Comparison of ENCODE assay signal across 8 cellular contexts in genomic region chr4:7067523-7068278, GRCh38. TPM values are rescaled to one million over a fixed set of nuclear protein-coding genes. Genes with fewer than 3 reads are reported as not detected.
A peak's percentile ranks its signal among the peaks of the same experiment; 100 is the strongest.
DNase-seq lines count a peak whose midpoint lies in the region; ATAC-seq and TF ChIP-seq lines count a peak whose summit lies in the region.

GRPEL1 (minus strand) TSS chr4:7068064; CDS start chr4:7068032, 32 bp downstream.

- H3K4me3 Mint-ChIP-seq in activated T-helper 2 cell treated with anti-CD3 and anti-CD28 coated beads, Interferon-gamma antibody, Interleukin-2, Interleukin-4, amounts not matched to agents 10 μg/mL and 5 μg/mL and 100 μg/mL, durations not matched to agents 14 hours and 24 hours and 36 hours (ENCODE audit: low read depth), result peak within 1 kb of the TSS; percentile 89
- H3K4me3 Mint-ChIP-seq in naive thymus-derived CD8-positive, alpha-beta T cell, result peak within 1 kb of the TSS; percentile 85 to 98 (median 96)
- peak within 1 kb of the TSS; percentile 95 to 98 for H3K4me3 Mint-ChIP-seq in stimulated activated naive CD8-positive, alpha-beta T cell treated with anti-CD3 and anti-CD28 coated beads, Interleukin-15, amount 100 ng/mL, for 72 hours

- H3K27me3 ChIP-seq in Peyer's patch, result no peaks in the 10 kb centered on the region

- H3K27me3 Mint-ChIP-seq in activated T-helper 2 cell treated with anti-CD3 and anti-CD28 coated beads, Interferon-gamma antibody, Interleukin-2, Interleukin-4, amounts not matched to agents 10 μg/mL and 5 μg/mL and 100 μg/mL, durations not matched to agents 14 hours and 24 hours and 36 hours (ENCODE audit: low read depth), result peaks cover 12% of the 10 kb centered on the region
- H3K27me3 Mint-ChIP-seq in naive thymus-derived CD8-positive, alpha-beta T cell, result peaks cover 0 to 3% (median 0%) of the 10 kb centered on the region in 5 donors
- peaks cover 7% of the 10 kb centered on the region for H3K27me3 Mint-ChIP-seq in stimulated activated naive CD8-positive, alpha-beta T cell treated with anti-CD3 and anti-CD28 coated beads, Interleukin-15, amount 100 ng/mL, for 72 hours

- TF ChIP-seq CTCF in Peyer's patch (IDR thresholded peaks at IDR 0.05), result no peak

- peaks cover 39% of the 10 kb centered on the region for H3K36me3 ChIP-seq in KOPT-K1 (ENCODE audit: insufficient read depth, low read length)
- peaks cover 0 to 27% (median 0%) of the 10 kb centered on the region in 3 donors for H3K36me3 ChIP-seq in Peyer's patch

- H3K4me1 Mint-ChIP-seq in activated T-helper 2 cell treated with anti-CD3 and anti-CD28 coated beads, Interferon-gamma antibody, Interleukin-2, Interleukin-4, amounts not matched to agents 10 μg/mL and 5 μg/mL and 100 μg/mL, durations not matched to agents 14 hours and 24 hours and 36 hours (ENCODE audit: low read depth), result peaks cover 34% of the 10 kb centered on the region
- H3K4me1 Mint-ChIP-seq in naive thymus-derived CD8-positive, alpha-beta T cell, result peaks cover 18 to 59% (median 52%) of the 10 kb centered on the region in 4 donors
- peaks cover 68% of the 10 kb centered on the region for H3K4me1 Mint-ChIP-seq in stimulated activated naive CD8-positive, alpha-beta T cell treated with anti-CD3 and anti-CD28 coated beads, Interleukin-15, amount 100 ng/mL, for 72 hours

- H3K27ac ChIP-seq in KOPT-K1 (ENCODE audit: low read depth, low read length, poor library complexity, severe bottlenecking) (peak within 1 kb of the TSS; percentile 72), Peyer's patch (peak within 1 kb of the TSS; percentile 80 to 94 (median 92))

- H3K27ac Mint-ChIP-seq in activated T-helper 2 cell treated with anti-CD3 and anti-CD28 coated beads, Interferon-gamma antibody, Interleukin-2, Interleukin-4, amounts not matched to agents 10 μg/mL and 5 μg/mL and 100 μg/mL, durations not matched to agents 14 hours and 24 hours and 36 hours, result peak within 1 kb of the TSS; percentile 93
- H3K27ac Mint-ChIP-seq in naive thymus-derived CD8-positive, alpha-beta T cell, result peak within 1 kb of the TSS; percentile 91 to 98 (median 96)
- peak within 1 kb of the TSS; percentile 97 to 98 for H3K27ac Mint-ChIP-seq in stimulated activated naive CD8-positive, alpha-beta T cell treated with anti-CD3 and anti-CD28 coated beads, Interleukin-15, amount 100 ng/mL, for 72 hours

- H3K9me3 ChIP-seq in KOPT-K1 (ENCODE audit: insufficient read depth, low read length, poor library complexity, severe bottlenecking) (no peaks in the 10 kb centered on the region), Peyer's patch (no peaks in the 10 kb centered on the region)

- POLR2A ChIA-PET in naive thymus-derived CD8-positive, alpha-beta T cell (lab: Charles Lee), result interaction anchor here (0.7 to 8.6 kb wide), 36 partner anchors 9 to 1091 kb away, joined by 3 to 172 read pairs (median 5); partner anchors contain the start of genes ABLIM2, BLOC1S4, KIAA0232 and MAN2B2

- DNase-seq in EL, result peak; percentile 100
- peak; percentile 73 to 100 (median 100) for DNase-seq in Peyer's patch
- peak; percentile 99 for DNase-seq in activated T-helper 2 cell treated with anti-CD3 and anti-CD28 coated beads, Interferon-gamma antibody, Interleukin-2, Interleukin-4, amounts not matched to agents 10 μg/mL and 5 μg/mL and 100 μg/mL, durations not matched to agents 14 hours and 24 hours and 36 hours (ENCODE audit: low spot score)
- peak; percentile 98 for DNase-seq in fibroblast of peridontal ligament (ENCODE audit: extremely low read depth)
- peak; percentile 37 to 100 (median 100) for DNase-seq in naive thymus-derived CD8-positive, alpha-beta T cell
- DNase-seq in stimulated activated naive CD8-positive, alpha-beta T cell treated with anti-CD3 and anti-CD28 coated beads, Interleukin-15, amount 100 ng/mL, for 72 hours, result peak; percentile 100

- H3K36me3 Mint-ChIP-seq in activated T-helper 2 cell treated with anti-CD3 and anti-CD28 coated beads, Interferon-gamma antibody, Interleukin-2, Interleukin-4, amounts not matched to agents 10 μg/mL and 5 μg/mL and 100 μg/mL, durations not matched to agents 14 hours and 24 hours and 36 hours (ENCODE audit: low read depth), result peaks cover 43% of the 10 kb centered on the region
- H3K36me3 Mint-ChIP-seq in naive thymus-derived CD8-positive, alpha-beta T cell, result peaks cover 0 to 25% (median 9%) of the 10 kb centered on the region in 3 donors

- TF ChIP-seq POLR2A in Peyer's patch (IDR thresholded peaks at IDR 0.05), result peak; percentile 96 to 97

- peak; percentile 88 for ATAC-seq in GM21825 (IDR thresholded peaks at IDR 0.05; ENCODE audit: unreplicated experiment)
- ATAC-seq in naive thymus-derived CD8-positive, alpha-beta T cell, result peak; percentile 91 to 92
- ATAC-seq in stimulated activated naive CD8-positive, alpha-beta T cell treated with anti-CD3 and anti-CD28 coated beads, Interleukin-15, amount 100 ng/mL, for 72 hours, result peak; percentile 95

- peak within 1 kb of the TSS; percentile 66 to 98 (median 90) for H3K4me3 ChIP-seq in Peyer's patch

- intact Hi-C loops in activated T-helper 2 cell treated with anti-CD3 and anti-CD28 coated beads, Interferon-gamma antibody, Interleukin-2, Interleukin-4, amounts not matched to agents 10 μg/mL and 5 μg/mL and 100 μg/mL, durations not matched to agents 14 hours and 24 hours and 36 hours (cut with micrococcal nuclease), result loop anchor here (1.0 to 2.0 kb wide), 7 partner anchors 24 to 393 kb away; partner anchors contain the start of genes BLOC1S4, KIAA0232, TADA2B and TBC1D14

- H3K9me3 Mint-ChIP-seq in activated T-helper 2 cell treated with anti-CD3 and anti-CD28 coated beads, Interferon-gamma antibody, Interleukin-2, Interleukin-4, amounts not matched to agents 10 μg/mL and 5 μg/mL and 100 μg/mL, durations not matched to agents 14 hours and 24 hours and 36 hours, result no peaks in the 10 kb centered on the region
- no peaks in the 10 kb centered on the region for H3K9me3 Mint-ChIP-seq in naive thymus-derived CD8-positive, alpha-beta T cell
- no peaks in the 10 kb centered on the region for H3K9me3 Mint-ChIP-seq in stimulated activated naive CD8-positive, alpha-beta T cell treated with anti-CD3 and anti-CD28 coated beads, Interleukin-15, amount 100 ng/mL, for 72 hours

- H3K4me1 ChIP-seq in Peyer's patch, result peaks cover 4 to 25% (median 13%) of the 10 kb centered on the region in 4 donors

RNA-seq across cellular contexts. Expression of gene GRPEL1, which starts in this region (rescaled TPM):
- total RNA-seq in Peyer's patch, result 10 to 100 TPM; 13.2 to 35.4 (median 17.8) TPM
- total RNA-seq in activated T-helper 2 cell treated with anti-CD3 and anti-CD28 coated beads, Interferon-gamma antibody, Interleukin-2, Interleukin-4, amounts not matched to agents 10 μg/mL and 5 μg/mL and 100 μg/mL, durations not matched to agents 14 hours and 24 hours and 36 hours, result 84.4 and 84.6 TPM in 2 replicates
- total RNA-seq in naive thymus-derived CD8-positive, alpha-beta T cell, result 10 to 100 TPM; 37.8 to 39.7 TPM
- 10 to 100 TPM; 31.4 to 47.6 (median 36.3) TPM for polyA plus RNA-seq in naive thymus-derived CD8-positive, alpha-beta T cell

Comparison
In these comparisons a context has a peak if more than half of its experiments do, and no peak if none do; other contexts are left out.
1. Peak in every context shown above with its lines: DNase-seq, ATAC-seq, H3K4me3 ChIP-seq and H3K27ac ChIP-seq.